Comparison of ENCODE assay signal across 13 cellular contexts in genomic region chr13:75395056-75395455, GRCh38.
DNase-seq lines count a peak whose midpoint lies in the region; ATAC-seq and TF ChIP-seq lines count a peak whose summit lies in the region.
"Had no signal": no experiment of that assay in that cellular context is flagged by ENCODE, and none has a peak within 500 bp of the region (broad histone marks: within the 10 kb centered on the region; RNA-seq: fewer than 3 reads in every experiment).

No MANE protein-coding gene starts in this region.

- H3K9me3 Mint-ChIP-seq in stimulated activated naive CD8-positive, alpha-beta T cell treated with anti-CD3 and anti-CD28 coated beads, Interleukin-15, amount 100 ng/mL, for 72 hours, result peaks cover 0 to 4% of the 10 kb centered on the region in 2 donors
- H3K9me3 Mint-ChIP-seq: central memory CD8-positive, alpha-beta T cell had no signal

- intact Hi-C loops in upper lobe of right lung (cut with DNase I), result no loop called here

- H3K27me3 Mint-ChIP-seq in stimulated activated naive CD8-positive, alpha-beta T cell treated with anti-CD3 and anti-CD28 coated beads, Interleukin-15, amount 100 ng/mL, for 72 hours, result no peaks in the 10 kb centered on the region

- no peaks in the 10 kb centered on the region for H3K4me1 ChIP-seq in upper lobe of right lung

- H3K27me3 ChIP-seq in upper lobe of right lung, result no peaks in the 10 kb centered on the region

- TF ChIP-seq CTCF in upper lobe of right lung (IDR thresholded peaks at IDR 0.05), result no peak

- H3K4me3 ChIP-seq in upper lobe of right lung, result no peak overlapping the region
- H3K4me3 ChIP-seq: thoracic aorta had no signal

- H3K27ac ChIP-seq in upper lobe of right lung, result no peak overlapping the region
- H3K27ac ChIP-seq: thoracic aorta had no signal

- no peaks in the 10 kb centered on the region for H3K4me1 Mint-ChIP-seq in stimulated activated naive CD8-positive, alpha-beta T cell treated with anti-CD3 and anti-CD28 coated beads, Interleukin-15, amount 100 ng/mL, for 72 hours
- H3K4me1 Mint-ChIP-seq: activated naive CD8-positive, alpha-beta T cell treated with anti-CD3 and anti-CD28 coated beads, Interleukin-2, amount 10 ng/mL, durations not matched to agents 7 days and 5 days; central memory CD8-positive, alpha-beta T cell had no signal

- DNase-seq in OCI-M1 (lab: John Stamatoyannopoulos, UW) (peak; percentile 83), upper lobe of right lung (no peak), NCI-H2196 treated with DMSO at 0.1 percent for 48 hours (lab: John Stamatoyannopoulos, UW; ENCODE audit: unreplicated experiment) (no peak)
- DNase-seq in stimulated activated naive CD8-positive, alpha-beta T cell treated with anti-CD3 and anti-CD28 coated beads, Interleukin-15, amount 100 ng/mL, for 72 hours, result no peak
- DNase-seq: activated naive CD8-positive, alpha-beta T cell treated with anti-CD3 and anti-CD28 coated beads, Interleukin-2, amount 10 ng/mL, durations not matched to agents 7 days and 5 days; HCEC 1CT; hypothalamus; nucleus accumbens had no signal

- no peaks in the 10 kb centered on the region for H3K36me3 ChIP-seq in upper lobe of right lung
- H3K36me3 ChIP-seq: thoracic aorta had no signal

- no peak overlapping the region for H3K4me3 Mint-ChIP-seq in stimulated activated naive CD8-positive, alpha-beta T cell treated with anti-CD3 and anti-CD28 coated beads, Interleukin-15, amount 100 ng/mL, for 72 hours
- H3K4me3 Mint-ChIP-seq: activated naive CD8-positive, alpha-beta T cell treated with anti-CD3 and anti-CD28 coated beads, Interleukin-2, amount 10 ng/mL, durations not matched to agents 7 days and 5 days; central memory CD8-positive, alpha-beta T cell had no signal

- peak; percentile 70 for ATAC-seq in GM19438 (IDR thresholded peaks at IDR 0.05; ENCODE audit: low read depth, unreplicated experiment)
- ATAC-seq in HG03139 (IDR thresholded peaks at IDR 0.05; ENCODE audit: unreplicated experiment), result peak; percentile 82
- peak; percentile 73 for ATAC-seq in upper lobe of right lung
- no peak for ATAC-seq in stimulated activated naive CD8-positive, alpha-beta T cell treated with anti-CD3 and anti-CD28 coated beads, Interleukin-15, amount 100 ng/mL, for 72 hours
- ATAC-seq in HG02970 (IDR thresholded peaks at IDR 0.05; ENCODE audit: low FRiP score, unreplicated experiment), result no peak

- H3K27ac Mint-ChIP-seq in stimulated activated naive CD8-positive, alpha-beta T cell treated with anti-CD3 and anti-CD28 coated beads, Interleukin-15, amount 100 ng/mL, for 72 hours, result no peak overlapping the region
- H3K27ac Mint-ChIP-seq: activated naive CD8-positive, alpha-beta T cell treated with anti-CD3 and anti-CD28 coated beads, Interleukin-2, amount 10 ng/mL, durations not matched to agents 7 days and 5 days had no signal

- no peaks in the 10 kb centered on the region for H3K9me3 ChIP-seq in upper lobe of right lung
- H3K9me3 ChIP-seq: thoracic aorta had no signal

Comparison
In these comparisons a context has a peak if more than half of its experiments do, and no peak if none do; other contexts are left out.
1. ATAC-seq: peak in GM19438 (single experiment), HG03139 (single experiment) and upper lobe of right lung (single experiment); none in stimulated activated naive CD8-positive, alpha-beta T cell treated with anti-CD3 and anti-CD28 coated beads, Interleukin-15, amount 100 ng/mL, for 72 hours (single experiment) and HG02970 (single experiment).